Comparison of ENCODE assay signal across 12 cellular contexts in genomic region chr2:108288534-108289106, GRCh38. TPM values are rescaled to one million over a fixed set of nuclear protein-coding genes. Genes with fewer than 3 reads are reported as not detected.
DNase-seq lines count a peak whose midpoint lies in the region; ATAC-seq, FAIRE-seq and TF ChIP-seq lines count a peak whose summit lies in the region.
"Had no signal": no experiment of that assay in that cellular context is flagged by ENCODE, and none has a peak within 500 bp of the region (broad histone marks: within the 10 kb centered on the region; RNA-seq: fewer than 3 reads in every experiment).

Gene SULT1C2 (plus strand): TSS chr2:108288895. CDS start chr2:108293668, 4,773 bp downstream.

- TF ChIP-seq CTCF in K562 (IDR thresholded peaks at IDR 0.05 in 2 of 3, conservative IDR thresholded peaks at IDR 0.05 in 1 of 3; ENCODE audit: insufficient read depth in 2 of 3, low read depth in 1 of 3, low read length in 3 of 3) (no peak), right lobe of liver (IDR thresholded peaks at IDR 0.05) (no peak), BE2C (IDR thresholded peaks at IDR 0.05; ENCODE audit: low read depth, low read length) (no peak)

- WGBS in K562 (ENCODE audit: insufficient coverage, low coverage, missing lambda C conversion rate) = 0% methylated on average over 7 of the region's 7 CpGs
- 29% methylated on average over 7 of the region's 7 CpGs for WGBS in right lobe of liver (ENCODE audit: insufficient coverage, low coverage, low lambda C conversion rate, missing lambda C conversion rate)

- FAIRE-seq in K562 (lab: Jason Lieb, UNC) = no peak

- no peak for TF ChIP-seq EP300 in K562 (IDR thresholded peaks at IDR 0.05; ENCODE audit: low read length)

- BruUV-seq in K562 (replicated peaks; lab: Mats Ljungman, UMichigan) = no TSS peak

- no peaks in the 10 kb centered on the region for H3K9me1 ChIP-seq in K562 (ENCODE audit: control insufficient read depth, insufficient read depth, low read length)

- no peaks in the 10 kb centered on the region for H4K20me1 ChIP-seq in K562 (replicated peaks; ENCODE audit: control insufficient read depth, insufficient read depth, low read length)
- H4K20me1 ChIP-seq: BLaER1 treated with 17β-estradiol and CSF1 and Interleukin-3, amounts not matched to agents 10 nM and 100 nM had no signal

- TF ChIP-seq RAD21 in K562 (CRISPR knock-in tag; conservative IDR thresholded peaks at IDR 0.05 in 1 of 2, IDR thresholded peaks at IDR 0.05 in 1 of 2) = no peak

- in situ Hi-C loops in K562 (cut with MboI) = no loop called here

- no peak within 1 kb of the TSS; the same call in 1 of the 2 replicates for H3K4me2 ChIP-seq in K562 (ENCODE audit: insufficient read depth, low read length)
- H3K4me2 ChIP-seq: BLaER1 treated with 17β-estradiol and CSF1 and Interleukin-3, amounts not matched to agents 10 nM and 100 nM had no signal

- DNase-seq in COLO668 (lab: John Stamatoyannopoulos, UW; ENCODE audit: unreplicated experiment) = peak; percentile 74
- peak; percentile 53 for DNase-seq in LoVo (ENCODE audit: low spot score)
- no peak for DNase-seq in K562 (ENCODE audit: extremely low read depth in 1 of 4, low spot score in 3 of 4)
- peak in 1 of 3 donors; percentile 67 for DNase-seq in right lobe of liver
- DNase-seq in BE2C = no peak
- DNase-seq: activated CD8-positive, alpha-beta memory T cell treated with anti-CD3 and anti-CD28 coated beads, Interleukin-2, amount 10 ng/mL, durations not matched to agents 7 days and 5 days; midbrain had no signal

- H3K9me3 ChIP-seq in K562 (replicated peaks; ENCODE audit: control insufficient read depth, insufficient read depth, low read depth, low read length) = no peaks in the 10 kb centered on the region
- no peaks in the 10 kb centered on the region for H3K9me3 ChIP-seq in right lobe of liver
- no peaks in the 10 kb centered on the region for H3K9me3 ChIP-seq in BE2C

- no peak within 1 kb of the TSS for H3K9ac ChIP-seq in K562 (ENCODE audit: insufficient read depth in 1 of 2, low read depth in 2 of 2, low read length in 2 of 2)
- H3K9ac ChIP-seq: BLaER1 treated with 17β-estradiol and CSF1 and Interleukin-3, amounts not matched to agents 10 nM and 100 nM had no signal

- CTCF ChIA-PET in K562 (lab: Yijun Ruan, JAX; ENCODE audit: low intra/inter-chr PET ratio) = no interaction called here

- H2AFZ ChIP-seq in K562 (ENCODE audit: low read depth, low read length) = no peak within 1 kb of the TSS

- H3K27ac ChIP-seq in K562 (ENCODE audit: extremely low read depth, low read depth, low read length) = no peak within 1 kb of the TSS
- peak within 1 kb of the TSS in 1 of 3 donors; percentile 87 for H3K27ac ChIP-seq in right lobe of liver
- H3K27ac ChIP-seq: BLaER1 treated with 17β-estradiol and CSF1 and Interleukin-3, amounts not matched to agents 10 nM and 100 nM had no signal

- H3K79me2 ChIP-seq in K562 (ENCODE audit: control insufficient read depth, insufficient read depth, low read length) = no peaks in the 10 kb centered on the region

- no peaks in the 10 kb centered on the region for H3K4me1 ChIP-seq in K562 (replicated peaks in 1 of 2; ENCODE audit: control insufficient read depth in 2 of 2, insufficient read depth in 2 of 2, low read length in 2 of 2)
- H3K4me1 ChIP-seq in right lobe of liver = no peaks in the 10 kb centered on the region
- no peaks in the 10 kb centered on the region for H3K4me1 ChIP-seq in BE2C
- H3K4me1 ChIP-seq: BLaER1 treated with 17β-estradiol and CSF1 and Interleukin-3, amounts not matched to agents 10 nM and 100 nM had no signal

- peaks cover 0 to 23% of the 10 kb centered on the region in 2 experiments for H3K27me3 ChIP-seq in K562 (ENCODE audit: control insufficient read depth in 2 of 2, insufficient read depth in 2 of 2, low read length in 2 of 2)
- no peaks in the 10 kb centered on the region for H3K27me3 ChIP-seq in right lobe of liver
- H3K27me3 ChIP-seq in BE2C = no peaks in the 10 kb centered on the region
- H3K27me3 ChIP-seq: BLaER1 treated with 17β-estradiol and CSF1 and Interleukin-3, amounts not matched to agents 10 nM and 100 nM had no signal

- H3K4me3 ChIP-seq in K562 (no peak within 1 kb of the TSS), right lobe of liver (peak within 1 kb of the TSS in 1 of 3 donors; percentile 43), BE2C (ENCODE audit: low read depth, low read length) (no peak within 1 kb of the TSS)
- H3K4me3 ChIP-seq: BLaER1 treated with 17β-estradiol and CSF1 and Interleukin-3, amounts not matched to agents 10 nM and 100 nM had no signal

- ATAC-seq in K562 = peak; percentile 33; the same call in 1 of the 3 replicates
- ATAC-seq in right lobe of liver = peak; percentile 55 to 98 (median 76)
- ATAC-seq in GM18870 (IDR thresholded peaks at IDR 0.05; ENCODE audit: unreplicated experiment) = no peak
- ATAC-seq in HG03135 (IDR thresholded peaks at IDR 0.05; ENCODE audit: unreplicated experiment) = no peak
- ATAC-seq in GM21367 (IDR thresholded peaks at IDR 0.05; ENCODE audit: unreplicated experiment) = no peak
- ATAC-seq: activated CD8-positive, alpha-beta memory T cell treated with anti-CD3 and anti-CD28 coated beads, Interleukin-2, amount 10 ng/mL, durations not matched to agents 7 days and 5 days had no signal

- POLR2A ChIA-PET in K562 (lab: Yijun Ruan, JAX) = no interaction called here

- H3K36me3 ChIP-seq in K562 (ENCODE audit: control insufficient read depth, insufficient read depth, low read length) (no peaks in the 10 kb centered on the region), right lobe of liver (peaks cover 0 to 2% (median 0%) of the 10 kb centered on the region in 4 donors), BE2C (no peaks in the 10 kb centered on the region)
- H3K36me3 ChIP-seq: BLaER1 treated with 17β-estradiol and CSF1 and Interleukin-3, amounts not matched to agents 10 nM and 100 nM had no signal

- TF ChIP-seq POLR2A in K562 (conservative IDR thresholded peaks at IDR 0.05) = no peak
- TF ChIP-seq POLR2A in right lobe of liver (IDR thresholded peaks at IDR 0.05) = no peak

- intact Hi-C loops in K562 (cut with micrococcal nuclease) (no loop called here), right lobe of liver (cut with DNase I) (no loop called here)

TF ChIP-seq in K562, 482 proteins besides CTCF, POLR2A, EP300 and RAD21:
- TF ChIP-seq ZNF77 (CRISPR knock-in tag; IDR thresholded peaks at IDR 0.05) (no peak), ELF4 (CRISPR knock-in tag; IDR thresholded peaks at IDR 0.05) (no peak), HCFC1 (IDR thresholded peaks at IDR 0.05; ENCODE audit: low read depth, low read length) (no peak), ZNF586 (CRISPR knock-in tag; conservative IDR thresholded peaks at IDR 0.05) (no peak), HEY1 (CRISPR knock-in tag; IDR thresholded peaks at IDR 0.05; ENCODE audit: borderline replicate concordance) (no peak), TAF7 (tag; IDR thresholded peaks at IDR 0.05) (no peak)

RNA-seq across cellular contexts. Expression of gene SULT1C2, which starts in this region (rescaled TPM):
- total RNA-seq in K562 (2011; cell fraction: chromatin; rRNA removed; ENCODE audit: low replicate concordance) = not detected in 2 replicates
- 0.13 TPM in 1 of 2 replicates, not detected in the other for total RNA-seq in K562 (2011; cell fraction: nucleolus; rRNA removed)
- 0.53 TPM in 1 of 2 replicates, not detected in the other for total RNA-seq in K562 (2011; cell fraction: nucleoplasm; rRNA removed)
- total RNA-seq in K562 (2014; rRNA removed) (not detected in 2 replicates), K562 (2014; rRNA removed; fragmentation: Illumina TruSeq; extraction: Trizol) (not detected in 2 replicates), K562 (2015; rRNA removed; fragmentation: Illumina TruSeq; extraction: Trizol) (0.15 and 0.22 TPM in 2 replicates), K562 (2021) (not detected in 2 replicates), right lobe of liver (10 to 100 TPM in 1 of 6 experiments, 1 to 10 TPM in 3, under 1 TPM in 1, not detected in 1; 0.87 to 31.2 (median 2.0) TPM)
- polyA plus RNA-seq in K562 (2011; rRNA removed) (not detected in 2 replicates), K562 (2014; fragmentation: Illumina TruSeq; extraction: Trizol) (not detected in 2 replicates), K562 (2014; fragmentation: Nextera tagmentation; extraction: Ambion mirVana) (not detected), K562 (2014; rRNA removed) (not detected in 2 replicates)
- polyA plus RNA-seq in K562 (2011; cell fraction: cytosol; rRNA removed) = not detected in 2 replicates
- not detected in 2 replicates for polyA plus RNA-seq in K562 (2011; cell fraction: nucleus; rRNA removed)
- 0.07 and 0.17 TPM in 2 replicates for polyA plus RNA-seq in K562 (2012)
- polyA minus RNA-seq in K562 (2011; rRNA and poly(A)+ RNA removed) = not detected in 2 replicates
- not detected in 2 replicates for polyA minus RNA-seq in K562 (2011; cell fraction: cytosol; rRNA and poly(A)+ RNA removed)
- polyA minus RNA-seq in K562 (2011; cell fraction: nucleus; rRNA and poly(A)+ RNA removed) = not detected in 2 replicates
- not detected for polyA plus RNA-seq in BE2C (2012; ENCODE audit: insufficient read depth, insufficient read length, low read depth)
- total RNA-seq: activated CD8-positive, alpha-beta memory T cell treated with anti-CD3 and anti-CD28 coated beads, Interleukin-2, amount 10 ng/mL, durations not matched to agents 7 days and 5 days; dermis microvascular lymphatic vessel endothelial cell had no signal

Comparison
In these comparisons a context has a peak if more than half of its experiments do, and no peak if none do; other contexts are left out.
1. Peak in ATAC-seq in K562; RNA of the gene not detected or under 1 TPM.
2. DNase-seq: peak in COLO668 (single experiment) and LoVo (single experiment); none in K562 (0 of 4) and BE2C (single experiment).
3. ATAC-seq: peak in right lobe of liver (4 of 4); none in GM18870 (single experiment), HG03135 (single experiment) and GM21367 (single experiment).